ENCODE assay signal across 7 cellular contexts in genomic region chr1:143879757-143880536, GRCh38.
DNase-seq lines count a peak whose midpoint lies in the region; ATAC-seq, FAIRE-seq and TF ChIP-seq lines count a peak whose summit lies in the region.
"Not testable (repeated sequence)": the region's sequence is repeated elsewhere in the genome, so short reads cannot be mapped to it uniquely, and the experiment has no call there.

No MANE protein-coding gene starts in this region.

- no CpG with 5 or more reads among the region's 4 CpGs for WGBS in gastroesophageal sphincter (ENCODE audit: low coverage in 1 of 2), 2 donors
- 40 to 57% methylated on average over 1 to 2 of the region's 4 CpGs for WGBS in pancreas, 2 donors

- TF ChIP-seq CTCF in RWPE2 (IDR thresholded peaks at IDR 0.05; ENCODE audit: poor library complexity, severe bottlenecking); gastroesophageal sphincter (IDR thresholded peaks at IDR 0.05); lower lobe of right lung (IDR thresholded peaks at IDR 0.05); pancreas (IDR thresholded peaks at IDR 0.05): not testable (repeated sequence)

- H3K27ac ChIP-seq in RWPE2 (ENCODE audit: poor library complexity, severe bottlenecking); gastroesophageal sphincter; lower lobe of right lung; pancreas: not testable (repeated sequence)

- not testable (repeated sequence) for H3K27me3 Mint-ChIP-seq in activated T-helper 17 cell treated with anti-CD3 and anti-CD28 coated beads, Interleukin-2, amount 50 U/mL, for 72 hours

- not testable (repeated sequence) for H3K27me3 ChIP-seq in RWPE2 (ENCODE audit: insufficient read depth, poor library complexity, severe bottlenecking); gastroesophageal sphincter; lower lobe of right lung (ENCODE audit: low read depth); pancreas

- not testable (repeated sequence) for TF ChIP-seq EP300 in gastroesophageal sphincter (IDR thresholded peaks at IDR 0.05)

- TF ChIP-seq POLR2A in gastroesophageal sphincter (IDR thresholded peaks at IDR 0.05), result not testable (repeated sequence)

- H3K36me3 Mint-ChIP-seq in activated T-helper 17 cell treated with anti-CD3 and anti-CD28 coated beads, Interleukin-2, amount 50 U/mL, for 72 hours (ENCODE audit: low read depth), result not testable (repeated sequence)

- intact Hi-C loops in left ventricle myocardium superior (cut with micrococcal nuclease); lower lobe of right lung (cut with DNase I); pancreas (cut with DNase I): not testable (repeated sequence)

- not testable (repeated sequence) for H3K4me1 ChIP-seq in RWPE2 (ENCODE audit: insufficient read depth, poor library complexity, severe bottlenecking); gastroesophageal sphincter; lower lobe of right lung; pancreas

- not testable (repeated sequence) for H3K4me3 Mint-ChIP-seq in activated T-helper 17 cell treated with anti-CD3 and anti-CD28 coated beads, Interleukin-2, amount 50 U/mL, for 72 hours

- H3K27ac Mint-ChIP-seq in activated T-helper 17 cell treated with anti-CD3 and anti-CD28 coated beads, Interleukin-2, amount 50 U/mL, for 72 hours, result not testable (repeated sequence)

- DNase-seq in RWPE2 (ENCODE audit: low spot score); pancreas; stimulated activated naive CD8-positive, alpha-beta T cell treated with anti-CD3 and anti-CD28 coated beads, Interleukin-15, Interleukin-2, amounts not matched to agents 100 U/mL and 50 U/mL, for 24 hours: not testable (repeated sequence)
- DNase-seq in left ventricle myocardium superior (peak; percentile 23), lower lobe of right lung (peak; percentile 57)

- H3K9me3 Mint-ChIP-seq in activated T-helper 17 cell treated with anti-CD3 and anti-CD28 coated beads, Interleukin-2, amount 50 U/mL, for 72 hours, result not testable (repeated sequence)

- not testable (repeated sequence) for H3K4me1 Mint-ChIP-seq in activated T-helper 17 cell treated with anti-CD3 and anti-CD28 coated beads, Interleukin-2, amount 50 U/mL, for 72 hours

- H3K9me3 ChIP-seq in RWPE2 (ENCODE audit: severe bottlenecking); gastroesophageal sphincter; lower lobe of right lung; pancreas: not testable (repeated sequence)

- peak; percentile 46; the same call in 2 of the 3 replicates for ATAC-seq in RWPE2 (ENCODE audit: low read depth)
- peak; percentile 76 for ATAC-seq in activated T-helper 17 cell treated with anti-CD3 and anti-CD28 coated beads, Interleukin-2, amount 50 U/mL, for 72 hours (replicated peaks)
- ATAC-seq in gastroesophageal sphincter, result peak; percentile 86
- peak; percentile 85 for ATAC-seq in left ventricle myocardium superior
- ATAC-seq in lower lobe of right lung, result peak; percentile 65 to 76
- peak; percentile 31 to 77 (median 38) for ATAC-seq in pancreas
- ATAC-seq in stimulated activated naive CD8-positive, alpha-beta T cell treated with anti-CD3 and anti-CD28 coated beads, Interleukin-15, Interleukin-2, amounts not matched to agents 100 U/mL and 50 U/mL, for 24 hours, result peak; percentile 42

- H3K36me3 ChIP-seq in RWPE2 (ENCODE audit: low read depth); gastroesophageal sphincter; lower lobe of right lung; pancreas: not testable (repeated sequence)

- FAIRE-seq in pancreas (lab: Jason Lieb, UNC), result not testable (repeated sequence)

- H3K4me3 ChIP-seq in RWPE2 (ENCODE audit: severe bottlenecking); gastroesophageal sphincter; lower lobe of right lung; pancreas: not testable (repeated sequence)
